8 cellular contexts compared by ENCODE assay signal in the genomic region with DNA sequence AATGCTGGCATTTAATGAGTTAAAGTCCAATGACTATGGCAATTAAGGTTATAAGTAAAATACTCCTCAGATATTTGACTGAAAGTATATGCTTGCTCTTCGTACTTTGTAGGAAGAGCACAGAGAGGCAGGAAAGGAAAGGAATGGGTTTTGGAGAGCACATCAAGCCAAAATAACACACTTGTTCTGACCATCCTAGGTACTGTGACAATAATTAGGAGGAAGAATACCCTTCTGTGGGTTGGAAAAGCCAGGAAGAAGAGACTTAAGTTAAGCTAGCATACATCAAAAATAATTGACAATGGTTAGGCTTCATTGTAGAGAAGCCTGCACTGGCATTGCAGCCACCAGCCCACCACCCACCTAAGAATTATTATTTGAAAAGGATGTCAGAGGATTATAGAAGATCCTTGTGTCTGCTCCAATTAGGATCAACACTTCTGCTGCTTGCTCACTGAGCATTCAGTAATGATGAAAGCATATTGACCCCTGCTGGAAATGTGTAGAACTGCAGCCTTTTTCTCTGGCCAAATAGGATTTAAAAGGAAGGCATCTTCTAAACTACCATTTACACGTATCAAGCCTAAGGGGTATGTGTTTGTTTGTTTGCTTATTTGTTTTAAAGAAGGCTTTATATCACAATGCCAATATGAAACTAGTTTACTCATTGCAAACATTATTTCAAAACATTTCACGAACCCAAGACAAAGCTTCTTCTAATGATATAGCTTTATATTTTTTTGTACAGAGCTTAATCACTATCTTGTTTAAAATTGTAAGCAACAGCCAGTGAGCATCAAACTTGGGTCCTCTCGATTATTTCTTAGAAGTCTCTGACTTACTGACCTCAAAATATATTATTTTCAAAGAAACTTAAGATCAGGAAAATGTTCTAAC.
DNase-seq lines count a peak whose midpoint lies in the region; ATAC-seq, FAIRE-seq and TF ChIP-seq lines count a peak whose summit lies in the region.

No MANE protein-coding gene starts in this region.

- H3K4me1 Mint-ChIP-seq in CD4-positive, alpha-beta memory T cell = no peaks in the 10 kb centered on the region
- H3K4me1 Mint-ChIP-seq in activated CD4-positive, alpha-beta T cell treated with anti-CD3 and anti-CD28 coated beads for 36 hours = no peaks in the 10 kb centered on the region

- H3K4me3 ChIP-seq in CD4-positive, alpha-beta memory T cell (ENCODE audit: low read length in 2 of 2) = no peak overlapping the region
- H3K4me3 ChIP-seq in endothelial cell of umbilical vein (replicated peaks in 1 of 3; ENCODE audit: insufficient read depth in 1 of 3, low read depth in 1 of 3, low read length in 3 of 3) (no peak overlapping the region), mucosa of descending colon (no peak overlapping the region)

- no peaks in the 10 kb centered on the region for H3K4me1 ChIP-seq in CD4-positive, alpha-beta memory T cell (ENCODE audit: insufficient read depth, low read length)
- H3K4me1 ChIP-seq in endothelial cell of umbilical vein (ENCODE audit: control insufficient read depth, extremely low read depth, insufficient read depth, low read length) (no peaks in the 10 kb centered on the region), mucosa of descending colon (ENCODE audit: low read depth) (no peaks in the 10 kb centered on the region)

- no peak overlapping the region for H3K4me2 ChIP-seq in endothelial cell of umbilical vein (ENCODE audit: insufficient read depth, low read length)

- H3K27me3 Mint-ChIP-seq in CD4-positive, alpha-beta memory T cell = no peaks in the 10 kb centered on the region
- no peaks in the 10 kb centered on the region for H3K27me3 Mint-ChIP-seq in activated CD4-positive, alpha-beta T cell treated with anti-CD3 and anti-CD28 coated beads for 36 hours

- no peaks in the 10 kb centered on the region for H4K20me1 ChIP-seq in endothelial cell of umbilical vein (replicated peaks; ENCODE audit: control insufficient read depth, extremely low read depth, insufficient read depth, low read length)

- CTCF ChIA-PET in CD4-positive, alpha-beta memory T cell (lab: Charles Lee; ENCODE audit: partially characterized antibody) = interaction anchor here (0.9 to 1.3 kb wide), 7 partner anchors 10 to 27 kb away, joined by 3 to 6 read pairs (median 3); no protein-coding TSS in a partner anchor
- CTCF ChIA-PET in activated CD4-positive, alpha-beta T cell treated with anti-CD3 and anti-CD28 coated beads for 36 hours (lab: Charles Lee) = interaction anchor here (0.7 to 2.6 kb wide), 15 partner anchors 9 to 614 kb away, joined by 3 to 14 read pairs (median 3); a partner anchor contains a TSS
- CTCF ChIA-PET in endothelial cell of umbilical vein (lab: Charles Lee) = interaction anchor here (0.6 to 2.0 kb wide), 7 partner anchors 11 to 946 kb away, joined by 3 to 8 read pairs (median 5); no protein-coding TSS in a partner anchor

- no peaks in the 10 kb centered on the region for H3K27me3 ChIP-seq in CD4-positive, alpha-beta memory T cell (ENCODE audit: insufficient read depth, low read length)
- H3K27me3 ChIP-seq in endothelial cell of umbilical vein (ENCODE audit: control insufficient read depth in 2 of 2, insufficient read depth in 2 of 2, low read length in 2 of 2) = no peaks in the 10 kb centered on the region

- H3K9me3 ChIP-seq in CD4-positive, alpha-beta memory T cell (ENCODE audit: control insufficient read depth in 1 of 2, low read length in 2 of 2) = no peaks in the 10 kb centered on the region
- no peaks in the 10 kb centered on the region for H3K9me3 ChIP-seq in endothelial cell of umbilical vein (replicated peaks; ENCODE audit: control insufficient read depth, insufficient read depth, low read length)
- no peaks in the 10 kb centered on the region for H3K9me3 ChIP-seq in mucosa of descending colon

- H3K9ac ChIP-seq in endothelial cell of umbilical vein (replicated peaks; ENCODE audit: extremely low read depth, insufficient read depth, low read length) = no peak overlapping the region

- H3K79me2 ChIP-seq in endothelial cell of umbilical vein (ENCODE audit: control insufficient read depth, insufficient read depth, low read length) = no peaks in the 10 kb centered on the region

- no peak for TF ChIP-seq POLR2A in endothelial cell of umbilical vein (IDR thresholded peaks at IDR 0.05; ENCODE audit: low read depth, low read length)

- no peak overlapping the region for H3K27ac ChIP-seq in CD4-positive, alpha-beta memory T cell (ENCODE audit: low read depth, low read length)
- H3K27ac ChIP-seq in endothelial cell of umbilical vein (ENCODE audit: insufficient read depth, low read depth, low read length) = no peak overlapping the region

- intact Hi-C loops in CD4-positive, alpha-beta memory T cell (cut with micrococcal nuclease) = loop anchor here (2.0 kb wide), 1 partner anchor 610 kb away; no protein-coding TSS in a partner anchor
- intact Hi-C loops in activated CD4-positive, alpha-beta T cell treated with anti-CD3 and anti-CD28 coated beads for 36 hours (cut with DNase I, micrococcal nuclease) = loop anchor here in 1 of 2 experiments (2.0 to 5.0 kb wide), 2 partner anchors 168 to 793 kb away; no protein-coding TSS in a partner anchor
- intact Hi-C loops in endothelial cell of umbilical vein (cut with micrococcal nuclease) (loop anchor here (1.0 to 5.0 kb wide), 2 partner anchors 795 to 928 kb away; no protein-coding TSS in a partner anchor), mucosa of descending colon (cut with DNase I, micrococcal nuclease) (loop anchor here in 1 of 2 donors (10.0 kb wide), 1 partner anchor 866 kb away; no protein-coding TSS in a partner anchor)

- peaks cover 0 to 2% (median 0%) of the 10 kb centered on the region in 8 donors for H3K9me3 Mint-ChIP-seq in CD4-positive, alpha-beta memory T cell
- H3K9me3 Mint-ChIP-seq in activated CD4-positive, alpha-beta T cell treated with anti-CD3 and anti-CD28 coated beads for 36 hours (ENCODE audit: low read depth) = no peaks in the 10 kb centered on the region

- H3K36me3 Mint-ChIP-seq in CD4-positive, alpha-beta memory T cell = no peaks in the 10 kb centered on the region
- no peaks in the 10 kb centered on the region for H3K36me3 Mint-ChIP-seq in activated CD4-positive, alpha-beta T cell treated with anti-CD3 and anti-CD28 coated beads for 36 hours (ENCODE audit: low read depth)

- H3K27ac Mint-ChIP-seq in CD4-positive, alpha-beta memory T cell = no peak overlapping the region
- H3K27ac Mint-ChIP-seq in activated CD4-positive, alpha-beta T cell treated with anti-CD3 and anti-CD28 coated beads for 36 hours = no peak overlapping the region

- no peak overlapping the region for H2AFZ ChIP-seq in endothelial cell of umbilical vein (ENCODE audit: low read depth, low read length)

- FAIRE-seq in endothelial cell of umbilical vein (lab: Jason Lieb, UNC) = peak; percentile 86

- H3K9me1 ChIP-seq in endothelial cell of umbilical vein (replicated peaks; ENCODE audit: control insufficient read depth, extremely low read depth, insufficient read depth, low read length) = no peaks in the 10 kb centered on the region

- no peaks in the 10 kb centered on the region for H3K36me3 ChIP-seq in CD4-positive, alpha-beta memory T cell (ENCODE audit: insufficient read depth, low read length)
- H3K36me3 ChIP-seq in endothelial cell of umbilical vein (ENCODE audit: control insufficient read depth in 2 of 2, extremely low read depth in 1 of 2, insufficient read depth in 2 of 2, low read length in 2 of 2) (no peaks in the 10 kb centered on the region), mucosa of descending colon (ENCODE audit: low read depth) (no peaks in the 10 kb centered on the region)

- DNase-seq in CD4-positive, alpha-beta memory T cell = peak; percentile 36 to 50 (median 42)
- DNase-seq in GM19238 (ENCODE audit: insufficient read length, low spot score) = peak; percentile 14
- DNase-seq in NCI-H2227 (lab: John Stamatoyannopoulos, UW; ENCODE audit: unreplicated experiment) = peak; percentile 90
- peak; percentile 62 for DNase-seq in activated CD4-positive, alpha-beta T cell treated with anti-CD3 and anti-CD28 coated beads for 36 hours
- DNase-seq in endothelial cell of umbilical vein (ENCODE audit: low read depth, low spot score) = peak; percentile 67
- peak in 1 of 3 donors; percentile 85 for DNase-seq in mucosa of descending colon
- DNase-seq in superior temporal gyrus (ENCODE audit: extremely low spot score) = peak; percentile 98

- TF ChIP-seq CTCF in endothelial cell of umbilical vein (IDR thresholded peaks at IDR 0.05; ENCODE audit: extremely low read depth in 1 of 2, insufficient read depth in 1 of 2, low read depth in 1 of 2, low read length in 2 of 2) = peak; percentile 54 to 61
- peak; percentile 78 for TF ChIP-seq CTCF in mucosa of descending colon (IDR thresholded peaks at IDR 0.05)

- no peak overlapping the region for H3K4me3 Mint-ChIP-seq in CD4-positive, alpha-beta memory T cell
- no peak overlapping the region for H3K4me3 Mint-ChIP-seq in activated CD4-positive, alpha-beta T cell treated with anti-CD3 and anti-CD28 coated beads for 36 hours

- no TSS peak for BruUV-seq in endothelial cell of umbilical vein (replicated peaks; lab: Mats Ljungman, UMichigan)

- dilution Hi-C loops in endothelial cell of umbilical vein (cut with MboI; ENCODE audit: extremely low pct_ligation_motif_present, low sequenced_read_pairs) = no loop called here

- POLR2A ChIA-PET in CD4-positive, alpha-beta memory T cell (lab: Charles Lee; ENCODE audit: partially characterized antibody) = no interaction called here
- POLR2A ChIA-PET in activated CD4-positive, alpha-beta T cell treated with anti-CD3 and anti-CD28 coated beads for 36 hours (lab: Charles Lee) = interaction anchor here (0.7 kb wide), 1 partner anchor 24 kb away, joined by 3 read pairs; no protein-coding TSS in a partner anchor
- POLR2A ChIA-PET in endothelial cell of umbilical vein (lab: Charles Lee) = no interaction called here

- ATAC-seq in HG03354 (IDR thresholded peaks at IDR 0.05; ENCODE audit: poor library complexity, severe bottlenecking, unreplicated experiment) = peak; percentile 94
- ATAC-seq in activated CD4-positive, alpha-beta T cell treated with anti-CD3 and anti-CD28 coated beads for 36 hours = peak; percentile 44
- ATAC-seq in mucosa of descending colon = peak; percentile 79

TF ChIP-seq in endothelial cell of umbilical vein, 7 proteins besides CTCF, POLR2A, EP300 and RAD21:
- TF ChIP-seq EZH2 (IDR thresholded peaks at IDR 0.05; ENCODE audit: borderline replicate concordance, low read depth, low read length, severe bottlenecking) = no peak
- no peak for TF ChIP-seq POLR2AphosphoS5 (IDR thresholded peaks at IDR 0.05; ENCODE audit: insufficient read depth, low read depth, low read length)
- TF ChIP-seq, protein P1, sequence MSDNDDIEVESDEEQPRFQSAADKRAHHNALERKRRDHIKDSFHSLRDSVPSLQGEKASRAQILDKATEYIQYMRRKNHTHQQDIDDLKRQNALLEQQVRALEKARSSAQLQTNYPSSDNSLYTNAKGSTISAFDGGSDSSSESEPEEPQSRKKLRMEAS (IDR thresholded peaks at IDR 0.05; ENCODE audit: insufficient read depth, insufficient read length) = no peak
- TF ChIP-seq JUN (IDR thresholded peaks at IDR 0.05; ENCODE audit: borderline replicate concordance, insufficient read depth, insufficient read length, low read depth) = no peak
- TF ChIP-seq GATA2 (IDR thresholded peaks at IDR 0.05; ENCODE audit: insufficient read depth, insufficient read length, low read depth, low read length) = no peak
- TF ChIP-seq FOS (IDR thresholded peaks at IDR 0.05; ENCODE audit: borderline replicate concordance, insufficient read depth, low read length) = no peak

Comparison
In these comparisons a context has a peak if more than half of its experiments do, and no peak if none do; other contexts are left out.
1. ATAC-seq: peak in every context shown above with its lines; median percentile 94 in HG03354; 79 in mucosa of descending colon; 44 in activated CD4-positive, alpha-beta T cell treated with anti-CD3 and anti-CD28 coated beads for 36 hours.